26 cellular contexts compared by ENCODE assay signal in genomic region chr6:4728949-4729348, GRCh38.
"Had no signal": no experiment of that assay in that cellular context is flagged by ENCODE, and none has a peak within 500 bp of the region (broad histone marks: within the 10 kb centered on the region; RNA-seq: fewer than 3 reads in every experiment).

No MANE protein-coding gene starts in this region.

- ATAC-seq: heart right ventricle; left lobe of liver; left ventricle myocardium superior; lower lobe of right lung; naive thymus-derived CD8-positive, alpha-beta T cell; right cardiac atrium; sciatic nerve; stimulated activated naive B cell treated with anti-CD40 and anti-IgM and Interleukin-4, amounts not matched to agents 10 μg/mL and 1 μg/mL and 100 μg/mL, for 72 hours had no signal

- H3K27ac Mint-ChIP-seq: naive thymus-derived CD8-positive, alpha-beta T cell; nephron; stimulated activated naive B cell treated with anti-CD40 and anti-IgM and Interleukin-4, amounts not matched to agents 10 μg/mL and 1 μg/mL and 100 μg/mL, for 72 hours; stimulated activated naive CD8-positive, alpha-beta T cell treated with anti-CD3 and anti-CD28 coated beads, Interleukin-15, Interleukin-2, amounts not matched to agents 100 ng/mL and 50 ng/mL, for 24 hours had no signal

- H3K9me3 Mint-ChIP-seq: naive thymus-derived CD8-positive, alpha-beta T cell; stimulated activated naive B cell treated with anti-CD40 and anti-IgM and Interleukin-4, amounts not matched to agents 10 μg/mL and 1 μg/mL and 100 μg/mL, for 72 hours; stimulated activated naive CD8-positive, alpha-beta T cell treated with anti-CD3 and anti-CD28 coated beads, Interleukin-15, Interleukin-2, amounts not matched to agents 100 ng/mL and 50 ng/mL, for 24 hours had no signal

- H3K4me3 Mint-ChIP-seq: naive thymus-derived CD8-positive, alpha-beta T cell; nephron; stimulated activated naive B cell treated with anti-CD40 and anti-IgM and Interleukin-4, amounts not matched to agents 10 μg/mL and 1 μg/mL and 100 μg/mL, for 72 hours; stimulated activated naive CD8-positive, alpha-beta T cell treated with anti-CD3 and anti-CD28 coated beads, Interleukin-15, Interleukin-2, amounts not matched to agents 100 ng/mL and 50 ng/mL, for 24 hours had no signal

- DNase-seq: heart right ventricle; islet precursor cell; left ventricle myocardium superior; lower lobe of right lung; mammary epithelial cell; mesenchymal stem cell; naive thymus-derived CD8-positive, alpha-beta T cell; ovary; retina; right cardiac atrium; stimulated activated CD4-positive, alpha-beta T cell treated with anti-CD3 and anti-CD28 coated beads, Interleukin-12 subunit alpha, Interleukin-12 subunit beta, amount 100 ng/mL, for 4 hours; stimulated activated CD4-positive, alpha-beta T cell treated with anti-CD3 and anti-CD28 coated beads, Interleukin-15, amount 100 ng/mL, for 24 hours; stimulated activated CD4-positive, alpha-beta T cell treated with anti-CD3 and anti-CD28 coated beads, Interleukin-2, amount 100 ng/mL, for 24 hours; stimulated activated CD4-positive, alpha-beta T cell treated with anti-CD3 and anti-CD28 coated beads, Interleukin-4, amount 100 ng/mL, for 1 hour; stimulated activated naive B cell treated with anti-CD40 and anti-IgM and Interleukin-4, amounts not matched to agents 10 μg/mL and 1 μg/mL and 100 μg/mL, for 72 hours; substantia nigra; upper lobe of left lung had no signal

- H3K36me3 Mint-ChIP-seq: naive thymus-derived CD8-positive, alpha-beta T cell; stimulated activated naive B cell treated with anti-CD40 and anti-IgM and Interleukin-4, amounts not matched to agents 10 μg/mL and 1 μg/mL and 100 μg/mL, for 72 hours had no signal

- H3K4me3 ChIP-seq: heart right ventricle, hepatocyte, lower lobe of right lung, ovary, prostate gland, skin epidermis, tibial nerve, upper lobe of left lung, vagina had no signal
